22 cellular contexts compared by ENCODE assay signal in genomic region chr7:84113906-84114875, GRCh38.
DNase-seq lines count a peak whose midpoint lies in the region; ATAC-seq, FAIRE-seq and TF ChIP-seq lines count a peak whose summit lies in the region.
"Had no signal": no experiment of that assay in that cellular context is flagged by ENCODE, and none has a peak within 500 bp of the region (broad histone marks: within the 10 kb centered on the region; RNA-seq: fewer than 3 reads in every experiment).

No MANE protein-coding gene starts in this region.

- H2AK5ac ChIP-seq in IMR-90 (ENCODE audit: low read depth, low read length): no peak overlapping the region

- CTCF ChIA-PET in IMR-90 (lab: Yijun Ruan, JAX): no interaction called here

- H3K4ac ChIP-seq in IMR-90 (ENCODE audit: low read depth, low read length): no peak overlapping the region

- no peak overlapping the region for H2BK120ac ChIP-seq in IMR-90 (ENCODE audit: low read depth, low read length)

- no peak overlapping the region; a peak in 1 of 4 replicates for H4K8ac ChIP-seq in IMR-90 (ENCODE audit: low read depth in 2 of 2, low read length in 2 of 2)

- no peak overlapping the region for H2BK15ac ChIP-seq in IMR-90 (ENCODE audit: low read depth, low read length)

- H3K27me3 Mint-ChIP-seq in brain: peaks cover 2% of the 10 kb centered on the region
- H3K27me3 Mint-ChIP-seq: activated CD8-positive, alpha-beta T cell treated with anti-CD3 and anti-CD28 coated beads for 36 hours; activated T-cell treated with anti-CD3 and anti-CD28 coated beads, Interleukin-2, amount 50 U/mL, for 24 hours; CD8-positive, alpha-beta memory T cell had no signal

- peak overlapping the region; percentile 31; the same call in 1 of the 2 replicates for H3K23ac ChIP-seq in IMR-90 (ENCODE audit: low read depth, low read length)

- H3K9me3 Mint-ChIP-seq in brain: no peaks in the 10 kb centered on the region
- H3K9me3 Mint-ChIP-seq: activated CD8-positive, alpha-beta T cell treated with anti-CD3 and anti-CD28 coated beads for 36 hours; activated naive CD4-positive, alpha-beta T cell treated with anti-CD3 and anti-CD28 coated beads for 36 hours; activated T-cell treated with anti-CD3 and anti-CD28 coated beads, Interleukin-2, amount 50 U/mL, for 24 hours had no signal

- DNase-seq in IMR-90 (no peak), thyroid gland (no peak), ascending aorta (ENCODE audit: low spot score in 2 of 2) (no peak), COLO668 (lab: John Stamatoyannopoulos, UW; ENCODE audit: unreplicated experiment) (no peak)
- DNase-seq: activated CD4-positive, CD25-positive, alpha-beta regulatory T cell; activated CD8-positive, alpha-beta T cell treated with anti-CD3 and anti-CD28 coated beads for 36 hours; activated naive CD4-positive, alpha-beta T cell treated with anti-CD3 and anti-CD28 coated beads for 36 hours; activated T-cell treated with anti-CD3 and anti-CD28 coated beads, Interleukin-2, amount 50 U/mL, for 24 hours; CD8-positive, alpha-beta memory T cell; EL; erythroblast; gastrocnemius medialis; NCI-H2081 treated with DMSO at 0.1 percent for 48 hours; NCI-H774; PC-9 had no signal

- no peak for TF ChIP-seq POLR2A in IMR-90 (IDR thresholded peaks at IDR 0.05; ENCODE audit: low read depth, low read length)
- no peak for TF ChIP-seq POLR2A in thyroid gland (IDR thresholded peaks at IDR 0.05)

- H3K4me1 ChIP-seq in IMR-90 (ENCODE audit: control insufficient read depth, insufficient read depth, low read length): peaks cover 10% of the 10 kb centered on the region
- peaks cover 12 to 19% of the 10 kb centered on the region in 2 donors for H3K4me1 ChIP-seq in thyroid gland
- no peaks in the 10 kb centered on the region for H3K4me1 ChIP-seq in ascending aorta
- H3K4me1 ChIP-seq: gastrocnemius medialis had no signal

- no peak overlapping the region for H2AK9ac ChIP-seq in IMR-90 (replicated peaks; ENCODE audit: low read depth, low read length, poor library complexity)

- no TSS peak for BruUV-seq in IMR-90 (replicated peaks; lab: Mats Ljungman, UMichigan)

- H4K5ac ChIP-seq in IMR-90 (ENCODE audit: low read depth, low read length): no peak overlapping the region

- H3K27ac Mint-ChIP-seq in brain: peak overlapping the region in 4 of 5 experiments; percentile 32 to 79 (median 34)
- H3K27ac Mint-ChIP-seq: activated CD8-positive, alpha-beta T cell treated with anti-CD3 and anti-CD28 coated beads for 36 hours; activated naive CD4-positive, alpha-beta T cell treated with anti-CD3 and anti-CD28 coated beads for 36 hours; activated T-cell treated with anti-CD3 and anti-CD28 coated beads, Interleukin-2, amount 50 U/mL, for 24 hours; stimulated activated effector memory CD8-positive, alpha-beta T cell treated with anti-CD3 and anti-CD28 coated beads, Interleukin-12 subunit alpha, Interleukin-12 subunit beta, amount 100 ng/mL, for 72 hours had no signal

- H2AFZ ChIP-seq in IMR-90 (replicated peaks; ENCODE audit: low read length, poor library complexity): no peak overlapping the region

- intact Hi-C loops in IMR-90 (cut with micrococcal nuclease) (no loop called here), thyroid gland (cut with DNase I) (no loop called here), ascending aorta (cut with DNase I) (no loop called here)

- H3K27me3 ChIP-seq in IMR-90 (ENCODE audit: control insufficient read depth, insufficient read depth, low read length) (no peaks in the 10 kb centered on the region), thyroid gland (no peaks in the 10 kb centered on the region), ascending aorta (no peaks in the 10 kb centered on the region)
- H3K27me3 ChIP-seq: gastrocnemius medialis, right atrium auricular region had no signal

- H3K27ac ChIP-seq in IMR-90 (ENCODE audit: insufficient read depth, low read length): no peak overlapping the region
- H3K27ac ChIP-seq in thyroid gland: peak overlapping the region; percentile 18 to 29 (median 25)
- peak overlapping the region in 1 of 2 donors; percentile 43 for H3K27ac ChIP-seq in ascending aorta
- H3K27ac ChIP-seq: gastrocnemius medialis, PC-9, SK-N-MC, thoracic aorta had no signal

- FAIRE-seq in islet of Langerhans (lab: Jason Lieb, UNC): peak; percentile 74

- no peak for TF ChIP-seq RAD21 in IMR-90 (IDR thresholded peaks at IDR 0.05; ENCODE audit: low read length)

- WGBS in IMR-90 (ENCODE audit: extremely low coverage in 2 of 2, insufficient read length in 1 of 2), 2 experiments: no CpG with 5 or more reads among the region's 9 CpGs
- 59 to 69% methylated on average over 9 of the region's 9 CpGs for WGBS in thyroid gland, 2 donors

- no peak overlapping the region for H3K18ac ChIP-seq in IMR-90 (ENCODE audit: low read depth, low read length)

- H3K36me3 Mint-ChIP-seq in brain: peaks cover 6% of the 10 kb centered on the region
- H3K36me3 Mint-ChIP-seq: CD8-positive, alpha-beta memory T cell; stimulated activated effector memory CD8-positive, alpha-beta T cell treated with anti-CD3 and anti-CD28 coated beads, Interleukin-12 subunit alpha, Interleukin-12 subunit beta, amount 100 ng/mL, for 72 hours had no signal

- no peak overlapping the region for H2BK5ac ChIP-seq in IMR-90 (ENCODE audit: low read depth, low read length, poor library complexity, severe bottlenecking)

- H3K4me2 ChIP-seq in IMR-90 (ENCODE audit: low read depth, low read length): peak overlapping the region; percentile 18; the same call in 1 of the 2 replicates
- H3K4me2 ChIP-seq: PC-9 had no signal

- dilution Hi-C loops in IMR-90 (cut with HindIII; ENCODE audit: low sequenced_read_pairs, unreplicated experiment): no loop called here

- H3K4me1 Mint-ChIP-seq in brain: peaks cover 60% of the 10 kb centered on the region
- H3K4me1 Mint-ChIP-seq: CD8-positive, alpha-beta memory T cell; stimulated activated effector memory CD8-positive, alpha-beta T cell treated with anti-CD3 and anti-CD28 coated beads, Interleukin-12 subunit alpha, Interleukin-12 subunit beta, amount 100 ng/mL, for 72 hours had no signal

- H3K9ac ChIP-seq in IMR-90 (ENCODE audit: low read depth, low read length): no peak overlapping the region

- 0 out of 2 replicates have a peak, but pooled peaks cover 2% of the 10 kb centered on the region for H3K9me1 ChIP-seq in IMR-90 (ENCODE audit: insufficient read depth, low read length)

- H4K20me1 ChIP-seq in IMR-90 (ENCODE audit: insufficient read depth, low read length): no peaks in the 10 kb centered on the region

- H3K14ac ChIP-seq in IMR-90 (replicated peaks; ENCODE audit: low read depth, low read length): no peak overlapping the region; the same call in 1 of the 2 replicates

- H3K4me3 ChIP-seq in IMR-90 (ENCODE audit: insufficient read depth, low read depth, low read length) (no peak overlapping the region), thyroid gland (replicated peaks in 1 of 3) (no peak overlapping the region), ascending aorta (no peak overlapping the region)
- H3K4me3 ChIP-seq: gastrocnemius medialis, PC-9, right atrium auricular region, SK-N-MC, thoracic aorta had no signal

- ATAC-seq in IMR-90 (ENCODE audit: low read depth): no peak
- ATAC-seq in GM19397 (IDR thresholded peaks at IDR 0.05; ENCODE audit: unreplicated experiment): no peak
- ATAC-seq: activated CD8-positive, alpha-beta T cell treated with anti-CD3 and anti-CD28 coated beads for 36 hours; gastrocnemius medialis; stimulated activated effector memory CD8-positive, alpha-beta T cell treated with anti-CD3 and anti-CD28 coated beads, Interleukin-12 subunit alpha, Interleukin-12 subunit beta, amount 100 ng/mL, for 72 hours had no signal

- POLR2A ChIA-PET in IMR-90 (lab: Charles Lee; ENCODE audit: unreplicated experiment): no interaction called here

- in situ Hi-C loops in IMR-90 (cut with MboI; ENCODE audit: low sequenced_read_pairs): no loop called here

- no peak overlapping the region for H3K56ac ChIP-seq in IMR-90 (ENCODE audit: extremely low read depth, insufficient read depth, low read length)

- peak overlapping the region in 3 of 5 experiments; percentile 3 to 61 (median 30) for H3K4me3 Mint-ChIP-seq in brain
- H3K4me3 Mint-ChIP-seq: activated CD8-positive, alpha-beta T cell treated with anti-CD3 and anti-CD28 coated beads for 36 hours; activated naive CD4-positive, alpha-beta T cell treated with anti-CD3 and anti-CD28 coated beads for 36 hours; activated T-cell treated with anti-CD3 and anti-CD28 coated beads, Interleukin-2, amount 50 U/mL, for 24 hours; CD8-positive, alpha-beta memory T cell; stimulated activated effector memory CD8-positive, alpha-beta T cell treated with anti-CD3 and anti-CD28 coated beads, Interleukin-12 subunit alpha, Interleukin-12 subunit beta, amount 100 ng/mL, for 72 hours had no signal

- no peak for TF ChIP-seq CTCF in IMR-90 (conservative IDR thresholded peaks at IDR 0.05; ENCODE audit: low read depth, low read length)
- TF ChIP-seq CTCF in brain (conservative IDR thresholded peaks at IDR 0.05): no peak
- TF ChIP-seq CTCF in thyroid gland (IDR thresholded peaks at IDR 0.05): no peak
- TF ChIP-seq CTCF in ascending aorta (IDR thresholded peaks at IDR 0.05): no peak

- H3K9me3 ChIP-seq in IMR-90 (ENCODE audit: control insufficient read depth, insufficient read depth, low read length) (no peaks in the 10 kb centered on the region), thyroid gland (no peaks in the 10 kb centered on the region), ascending aorta (no peaks in the 10 kb centered on the region)
- H3K9me3 ChIP-seq: gastrocnemius medialis, right atrium auricular region, thoracic aorta had no signal

- peaks cover 18 to 65% of the 10 kb centered on the region in 2 experiments for H3K79me1 ChIP-seq in IMR-90 (ENCODE audit: low read depth in 1 of 2, low read length in 2 of 2)

- peaks cover 2% of the 10 kb centered on the region for H3K36me3 ChIP-seq in IMR-90 (ENCODE audit: control insufficient read depth, insufficient read depth, low read length)
- no peaks in the 10 kb centered on the region for H3K36me3 ChIP-seq in thyroid gland
- H3K36me3 ChIP-seq in ascending aorta: no peaks in the 10 kb centered on the region
- H3K36me3 ChIP-seq: gastrocnemius medialis, right atrium auricular region, thoracic aorta had no signal

- no peak overlapping the region for H4K91ac ChIP-seq in IMR-90 (ENCODE audit: insufficient read depth, low read depth, low read length)

- H2BK20ac ChIP-seq in IMR-90 (ENCODE audit: low read depth, low read length): no peak overlapping the region; the same call in 1 of the 2 replicates

TF ChIP-seq in IMR-90, 13 proteins besides CTCF, POLR2A, EP300 and RAD21 (continues in another document):
- TF ChIP-seq BHLHE40 (IDR thresholded peaks at IDR 0.05; ENCODE audit: low read depth, low read length) (no peak), MAFK (IDR thresholded peaks at IDR 0.05; ENCODE audit: low read depth, low read length) (no peak), ELK1 (IDR thresholded peaks at IDR 0.05; ENCODE audit: borderline replicate concordance, low read depth, low read length) (no peak)
